ENCODE assay signal across 26 cellular contexts in genomic region chr19:20339444-20339843, GRCh38.
"Had no signal": no experiment of that assay in that cellular context is flagged by ENCODE, and none has a peak within 500 bp of the region (broad histone marks: within the 10 kb centered on the region; RNA-seq: fewer than 3 reads in every experiment).

No MANE protein-coding gene starts in this region.

- FAIRE-seq: endothelial cell of umbilical vein had no signal

- H3K9me3 ChIP-seq: colonic mucosa, gastroesophageal sphincter, heart left ventricle, lower lobe of right lung had no signal

- ATAC-seq: effector memory CD8-positive, alpha-beta T cell; esophagus mucosa; gastroesophageal sphincter; heart left ventricle; left cardiac atrium; left lung; left ventricle myocardium superior; lower lobe of right lung; mucosa of descending colon; naive thymus-derived CD8-positive, alpha-beta T cell had no signal

- H3K4me3 ChIP-seq: colonic mucosa, esophagus squamous epithelium, gastroesophageal sphincter, heart left ventricle, hepatocyte, left lung, lower lobe of right lung, mucosa of descending colon had no signal

- H3K4me1 ChIP-seq: colonic mucosa, esophagus squamous epithelium, gastroesophageal sphincter, heart left ventricle, left lung, lower lobe of right lung had no signal

- H3K4me2 ChIP-seq: hepatocyte had no signal

- DNase-seq: colonic mucosa; cortex of kidney; effector CD8-positive, alpha-beta T cell; effector memory CD8-positive, alpha-beta T cell; endodermal cell; erythroblast; esophagus squamous epithelium; foreskin fibroblast; foreskin melanocyte; heart left ventricle; hypothalamus; immature natural killer cell; islet precursor cell; left cardiac atrium; left lung; left ventricle myocardium superior; lower lobe of right lung; mesenchymal stem cell; mucosa of descending colon; naive B cell; naive thymus-derived CD8-positive, alpha-beta T cell had no signal

- H3K27ac ChIP-seq: colonic mucosa, epithelial cell of prostate, esophagus squamous epithelium, gastroesophageal sphincter, heart left ventricle, hepatocyte, left lung, lower lobe of right lung had no signal

- H3K36me3 ChIP-seq: colonic mucosa, esophagus squamous epithelium, gastroesophageal sphincter, heart left ventricle, left lung, lower lobe of right lung had no signal
